10 cellular contexts compared by ENCODE assay signal in the genomic region with DNA sequence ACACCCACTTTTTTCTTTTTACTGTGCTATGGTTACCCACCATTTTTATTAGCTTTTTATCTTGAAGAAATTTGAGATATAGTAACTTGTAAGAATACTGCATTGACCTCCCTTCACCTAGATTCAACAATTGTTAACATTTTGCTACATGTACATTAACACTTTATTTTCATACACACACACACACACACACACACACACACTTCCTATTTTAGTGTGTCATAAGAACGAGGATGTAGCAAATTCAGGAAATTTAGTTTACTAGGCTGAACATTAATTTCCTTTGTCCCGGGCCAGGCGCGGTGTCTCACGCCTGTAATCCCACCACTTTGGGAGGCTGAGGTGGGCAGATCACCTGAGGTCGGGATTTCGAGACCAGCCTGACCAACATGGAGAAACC. TPM values are rescaled to one million over a fixed set of nuclear protein-coding genes. Genes with fewer than 3 reads are reported as not detected.
DNase-seq lines count a peak whose midpoint lies in the region; ATAC-seq and TF ChIP-seq lines count a peak whose summit lies in the region.
"Had no signal": no experiment of that assay in that cellular context is flagged by ENCODE, and none has a peak within 500 bp of the region (broad histone marks: within the 10 kb centered on the region; RNA-seq: fewer than 3 reads in every experiment).

No MANE protein-coding gene starts in this region.

- no peaks in the 10 kb centered on the region for H3K27me3 ChIP-seq in CD4-positive, alpha-beta T cell (ENCODE audit: control insufficient read depth, insufficient read depth, low read length)
- H3K27me3 ChIP-seq in Loucy (ENCODE audit: insufficient read depth, low read length, poor library complexity, severe bottlenecking), result no peaks in the 10 kb centered on the region

- peak overlapping the region; percentile 63 for H3K4me3 Mint-ChIP-seq in CD4-positive, alpha-beta T cell
- H3K4me3 Mint-ChIP-seq in dendritic cell treated with granulocyte-macrophage colony-stimulating factor and Interleukin-4, amounts not matched to agents 40 ng/mL and 50 ng/mL, for 4 days, result peak overlapping the region; percentile 40
- H3K4me3 Mint-ChIP-seq in neural crest cell, result peak overlapping the region; percentile 96

- H3K36me3 ChIP-seq in Loucy (ENCODE audit: insufficient read depth, low read length), result no peaks in the 10 kb centered on the region

- no peaks in the 10 kb centered on the region for H3K9me3 Mint-ChIP-seq in CD4-positive, alpha-beta T cell
- no peaks in the 10 kb centered on the region for H3K9me3 Mint-ChIP-seq in dendritic cell treated with granulocyte-macrophage colony-stimulating factor and Interleukin-4, amounts not matched to agents 40 ng/mL and 50 ng/mL, for 4 days
- H3K9me3 Mint-ChIP-seq in neural crest cell, result no peaks in the 10 kb centered on the region

- H3K4me2 ChIP-seq in Loucy (ENCODE audit: low read depth, low read length, poor library complexity, severe bottlenecking), result peak overlapping the region; percentile 92

- H3K9ac ChIP-seq in Loucy (ENCODE audit: low read depth, low read length, poor library complexity, severe bottlenecking), result peak overlapping the region; percentile 86

- DNase-seq in CD4-positive, alpha-beta T cell, result no peak
- DNase-seq in neural crest cell (ENCODE audit: low read depth, low spot score), result no peak
- no peak for DNase-seq in activated gamma-delta T cell (lab: John Stamatoyannopoulos, UW)
- DNase-seq in DMS153 (lab: John Stamatoyannopoulos, UW), result no peak
- DNase-seq: H7, NCI-H2029 treated with DMSO at 0.1 percent for 48 hours had no signal

- no peaks in the 10 kb centered on the region for H3F3A ChIP-seq in Loucy (ENCODE audit: low read depth)

- intact Hi-C loops in CD4-positive, alpha-beta T cell (cut with DNase I, micrococcal nuclease), result loop anchor here (1.0 to 10.0 kb wide), 5 partner anchors 9 to 545 kb away; partner anchors contain the start of genes BCL2L13 (in 1 of the 2), BID (in 1 of the 2), HDHD5 (in 1 of the 2) and IL17RA (in 1 of the 2)
- intact Hi-C loops in dendritic cell treated with granulocyte-macrophage colony-stimulating factor and Interleukin-4, amounts not matched to agents 40 ng/mL and 50 ng/mL, for 4 days (cut with micrococcal nuclease), result loop anchor here (5.0 kb wide), 2 partner anchors 78 to 448 kb away; partner anchors contain the start of gene PEX26

- CTCF ChIA-PET in CD4-positive, alpha-beta T cell (lab: Charles Lee), result interaction anchor here (0.7 to 0.9 kb wide), 2 partner anchors 10 to 475 kb away, joined by 3 read pairs; no protein-coding TSS in a partner anchor

- H3K9me2 ChIP-seq in Loucy (replicated peaks; ENCODE audit: low read depth, low read length), result no peaks in the 10 kb centered on the region

- peaks cover 42% of the 10 kb centered on the region for H3K79me2 ChIP-seq in Loucy (ENCODE audit: insufficient read depth, low read length)

- H3K27ac ChIP-seq in CD4-positive, alpha-beta T cell (ENCODE audit: low read depth, low read length), result no peak overlapping the region

- H3K4me1 ChIP-seq in Loucy (ENCODE audit: insufficient read depth, low read length, poor library complexity, severe bottlenecking), result peaks cover 8% of the 10 kb centered on the region

- POLR2A ChIA-PET in CD4-positive, alpha-beta T cell (lab: Charles Lee), result no interaction called here

- H3K9me3 ChIP-seq in CD4-positive, alpha-beta T cell (ENCODE audit: control insufficient read depth, low read length), result no peaks in the 10 kb centered on the region
- H3K9me3 ChIP-seq in Loucy (ENCODE audit: insufficient read depth, low read depth, low read length), result no peaks in the 10 kb centered on the region

- peaks cover 24% of the 10 kb centered on the region for H3K36me3 Mint-ChIP-seq in CD4-positive, alpha-beta T cell (ENCODE audit: low read depth)
- peaks cover 29% of the 10 kb centered on the region for H3K36me3 Mint-ChIP-seq in dendritic cell treated with granulocyte-macrophage colony-stimulating factor and Interleukin-4, amounts not matched to agents 40 ng/mL and 50 ng/mL, for 4 days (ENCODE audit: low read depth)
- no peaks in the 10 kb centered on the region for H3K36me3 Mint-ChIP-seq in neural crest cell (ENCODE audit: low read depth)

- no peak overlapping the region for H2AFZ ChIP-seq in Loucy (ENCODE audit: low read length)

- H3K27ac Mint-ChIP-seq in CD4-positive, alpha-beta T cell, result peak overlapping the region; percentile 93
- H3K27ac Mint-ChIP-seq in dendritic cell treated with granulocyte-macrophage colony-stimulating factor and Interleukin-4, amounts not matched to agents 40 ng/mL and 50 ng/mL, for 4 days, result peak overlapping the region; percentile 95
- no peak overlapping the region for H3K27ac Mint-ChIP-seq in neural crest cell (ENCODE audit: unreplicated experiment)

- peak overlapping the region; percentile 99 for H3K4me3 ChIP-seq in Loucy (ENCODE audit: low read length, poor library complexity, severe bottlenecking)

- H4K20me1 ChIP-seq in Loucy (ENCODE audit: insufficient read depth, low read length, poor library complexity, severe bottlenecking), result peaks cover 13% of the 10 kb centered on the region

- ATAC-seq in CD4-positive, alpha-beta T cell (ENCODE audit: poor library complexity), result no peak
- ATAC-seq in activated CD4-positive, CD25-positive, alpha-beta regulatory T cell treated with anti-CD3 and anti-CD28 coated beads, Interleukin-2, amount 50 U/mL, for 24 hours, result no peak
- ATAC-seq in HG03521 (IDR thresholded peaks at IDR 0.05; ENCODE audit: unreplicated experiment), result no peak

- peaks cover 26% of the 10 kb centered on the region for H3K4me1 Mint-ChIP-seq in CD4-positive, alpha-beta T cell (ENCODE audit: low read depth)
- peaks cover 29% of the 10 kb centered on the region for H3K4me1 Mint-ChIP-seq in dendritic cell treated with granulocyte-macrophage colony-stimulating factor and Interleukin-4, amounts not matched to agents 40 ng/mL and 50 ng/mL, for 4 days (ENCODE audit: low read depth)
- H3K4me1 Mint-ChIP-seq in neural crest cell, result peaks cover 10% of the 10 kb centered on the region

- H3K27me3 Mint-ChIP-seq in CD4-positive, alpha-beta T cell, result no peaks in the 10 kb centered on the region
- no peaks in the 10 kb centered on the region for H3K27me3 Mint-ChIP-seq in dendritic cell treated with granulocyte-macrophage colony-stimulating factor and Interleukin-4, amounts not matched to agents 40 ng/mL and 50 ng/mL, for 4 days
- H3K27me3 Mint-ChIP-seq in neural crest cell (ENCODE audit: low read depth), result no peaks in the 10 kb centered on the region

- TF ChIP-seq CTCF in CD4-positive, alpha-beta T cell (IDR thresholded peaks at IDR 0.05), result no peak
- TF ChIP-seq CTCF in Loucy (conservative IDR thresholded peaks at IDR 0.05; ENCODE audit: low read length) (no peak), neural crest cell (conservative IDR thresholded peaks at IDR 0.05) (no peak)

RNA-seq across cellular contexts. Expression of gene ATP6V1E1, which starts 1.1 kb away (rescaled TPM):
- total RNA-seq in CD4-positive, alpha-beta T cell, result 10 to 100 TPM; 48.4 to 50.8 TPM
- 59.2 and 63.9 TPM in 2 replicates for total RNA-seq in neural crest cell

RNA-seq across cellular contexts. Expression of gene BCL2L13, which starts 8.9 kb away (rescaled TPM):
- total RNA-seq in CD4-positive, alpha-beta T cell, result 10 to 100 TPM in 1 of 2 experiments, 1 to 10 TPM in 1; 8.1 to 10.0 TPM
- 36.5 and 37.5 TPM in 2 replicates for total RNA-seq in neural crest cell

Comparison
In these comparisons a context has a peak if more than half of its experiments do, and no peak if none do; other contexts are left out.
1. H3K4me3 Mint-ChIP-seq: peak in every context shown above with its lines; median percentile 96 in neural crest cell; 63 in CD4-positive, alpha-beta T cell; 40 in dendritic cell treated with granulocyte-macrophage colony-stimulating factor and Interleukin-4, amounts not matched to agents 40 ng/mL and 50 ng/mL, for 4 days.